8 cellular contexts compared by ENCODE assay signal in the genomic region with DNA sequence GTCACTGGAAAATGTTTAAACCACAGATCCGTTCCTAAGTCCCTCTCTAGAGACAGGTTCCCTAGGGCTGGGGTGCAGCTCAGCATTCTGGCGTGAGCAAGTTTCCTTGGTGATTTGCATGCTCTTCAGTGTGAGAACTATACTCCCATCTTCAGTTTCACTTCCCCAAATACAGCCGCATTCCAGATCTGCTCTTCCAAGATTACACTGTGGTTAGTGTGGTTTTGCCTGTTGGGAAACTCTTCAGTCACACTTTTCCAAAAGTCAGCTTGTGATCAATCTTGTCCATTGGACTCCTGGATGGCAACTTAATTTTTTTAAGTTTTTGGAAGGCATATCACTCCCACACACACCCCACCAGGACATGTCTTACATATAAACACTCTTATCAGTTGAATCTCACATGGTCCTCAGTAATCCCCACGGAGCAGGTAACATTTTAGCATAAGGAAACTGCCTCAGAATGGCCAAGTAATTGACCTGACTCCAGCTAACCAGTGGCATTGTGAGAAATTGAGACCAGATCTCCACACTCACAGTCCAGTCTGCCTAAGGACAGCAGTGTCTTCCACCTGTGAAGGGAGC. TPM values are rescaled to one million over a fixed set of nuclear protein-coding genes. Genes with fewer than 3 reads are reported as not detected.
DNase-seq lines count a peak whose midpoint lies in the region; ATAC-seq, FAIRE-seq and TF ChIP-seq lines count a peak whose summit lies in the region.

No MANE protein-coding gene starts in this region.

- CTCF ChIA-PET in A673 (lab: Charles Lee) = interaction anchor here (0.5 kb wide), 1 partner anchor 24 kb away, joined by 4 read pairs; no protein-coding TSS in a partner anchor

- no peak overlapping the region for H3K4me3 ChIP-seq in A673 (ENCODE audit: low read depth, low read length, poor library complexity, severe bottlenecking)

- H3K4me1 ChIP-seq in A673 (ENCODE audit: insufficient read depth, low read length, poor library complexity, severe bottlenecking) = no peaks in the 10 kb centered on the region

- TF ChIP-seq POLR2A in GM12892 (IDR thresholded peaks at IDR 0.05; ENCODE audit: low read depth, low read length) = no peak

- BruUV-seq in A673 (replicated peaks; lab: Mats Ljungman, UMichigan) = no TSS peak

- no peaks in the 10 kb centered on the region for H3K27me3 ChIP-seq in A673 (replicated peaks; ENCODE audit: insufficient read depth, low read depth, low read length, poor library complexity)

- ATAC-seq in HG02840 (IDR thresholded peaks at IDR 0.05; ENCODE audit: low FRiP score, unreplicated experiment) = peak; percentile 69

- POLR2A ChIA-PET in A673 (lab: Charles Lee; ENCODE audit: low non-redundant PET) = no interaction called here

- no peaks in the 10 kb centered on the region for H3K9me3 ChIP-seq in A673 (ENCODE audit: low read depth, low read length, poor library complexity, severe bottlenecking)

- peak; percentile 91 for FAIRE-seq in GM12892 (lab: Jason Lieb, UNC)

- no peak overlapping the region for H3K27ac ChIP-seq in A673 (ENCODE audit: low read depth, low read length, poor library complexity, severe bottlenecking)

- DNase-seq in GM12892 (ENCODE audit: insufficient read length) (peak; percentile 50), SKM-1 (lab: John Stamatoyannopoulos, UW; ENCODE audit: unreplicated experiment) (peak; percentile 73), midbrain (lab: John Stamatoyannopoulos, UW) (peak; percentile 6), NCI-H187 treated with DMSO at 0.1 percent for 48 hours (lab: John Stamatoyannopoulos, UW) (no peak), A673 (ENCODE audit: low spot score) (no peak), mesenteric fat pad (ENCODE audit: low spot score) (no peak)
- DNase-seq in effector CD8-positive, alpha-beta T cell (lab: John Stamatoyannopoulos, UW) = no peak

- H3K36me3 ChIP-seq in A673 (ENCODE audit: insufficient read depth, low read length, poor library complexity, severe bottlenecking) = no peaks in the 10 kb centered on the region

- intact Hi-C loops in A673 (cut with micrococcal nuclease; ENCODE audit: unreplicated experiment) = no loop called here

- no peak for TF ChIP-seq CTCF in A673 (conservative IDR thresholded peaks at IDR 0.05; ENCODE audit: low read depth, low read length)

RNA-seq across cellular contexts. Expression of a gene that starts 33.5 kb away (rescaled TPM):
- polyA plus RNA-seq in GM12892 (2012; ENCODE audit: missing spikeins) = 6.1 TPM
- total RNA-seq in A673 (2021) = 24.0 and 26.6 TPM in 2 replicates
- total RNA-seq in mesenteric fat pad = 40.3 TPM

Comparison
In these comparisons a context has a peak if more than half of its experiments do, and no peak if none do; other contexts are left out.
1. DNase-seq: peak in GM12892 (single experiment), SKM-1 (single experiment) and midbrain (single experiment); none in effector CD8-positive, alpha-beta T cell (single experiment), NCI-H187 treated with DMSO at 0.1 percent for 48 hours (single experiment), A673 (single experiment) and mesenteric fat pad (single experiment).